ENCODE assay signal across 10 cellular contexts in the genomic region with DNA sequence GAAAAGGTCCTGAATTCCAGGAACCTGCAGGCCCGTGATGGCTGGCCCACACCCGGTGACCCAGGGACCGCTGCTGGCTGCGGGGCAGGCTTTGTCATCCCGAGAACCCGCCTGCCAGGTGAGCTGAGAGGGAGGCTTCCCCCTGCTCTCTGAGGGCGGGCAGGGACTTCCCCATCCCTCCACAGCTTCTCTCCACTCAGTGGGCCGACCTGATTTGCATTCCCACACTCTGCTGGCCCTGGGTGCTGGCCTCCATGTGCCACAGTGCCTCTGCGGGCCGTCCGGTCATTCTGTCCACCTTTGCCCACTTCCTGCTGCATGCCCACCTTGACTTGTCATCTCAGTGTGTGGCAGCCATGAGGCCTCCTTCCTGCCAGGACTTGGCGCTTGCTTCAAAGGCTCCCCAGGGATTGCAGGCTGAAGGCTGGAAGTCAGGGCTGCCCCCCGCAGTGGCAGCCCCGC. TPM values are rescaled to one million over a fixed set of nuclear protein-coding genes. Genes with fewer than 3 reads are reported as not detected.
A peak's percentile ranks its signal among the peaks of the same experiment; 100 is the strongest.
DNase-seq lines count a peak whose midpoint lies in the region; ATAC-seq and FAIRE-seq lines count a peak whose summit lies in the region.
"Had no signal": no experiment of that assay in that cellular context is flagged by ENCODE, and none has a peak within 500 bp of the region (broad histone marks: within the 10 kb centered on the region; RNA-seq: fewer than 3 reads in every experiment).

No MANE protein-coding gene starts in this region.

- no peak overlapping the region for H2BK5ac ChIP-seq in trophoblast cell (ENCODE audit: low read depth, low read length, poor library complexity)

- H3K36me3 Mint-ChIP-seq in T-helper 2 cell treated with Interferon-gamma antibody and Interleukin-4, amounts not matched to agents 5 μg/mL and 100 μg/mL, for 36 hours (ENCODE audit: low read depth), result no peaks in the 10 kb centered on the region
- H3K36me3 Mint-ChIP-seq: activated naive CD4-positive, alpha-beta T cell treated with anti-CD3 and anti-CD28 coated beads, Interleukin-2, amount 50 U/mL, for 24 hours had no signal

- no peak overlapping the region for H3K4ac ChIP-seq in trophoblast cell (ENCODE audit: low read depth, low read length)

- H3K9ac ChIP-seq in BLaER1, result no peak overlapping the region
- no peak overlapping the region for H3K9ac ChIP-seq in trophoblast cell (ENCODE audit: low read length)

- no CpG with 5 or more reads among the region's 14 CpGs for WGBS in trophoblast cell (ENCODE audit: extremely low coverage, insufficient coverage, insufficient read length)

- H4K8ac ChIP-seq in trophoblast cell (ENCODE audit: low read depth, low read length), result no peak overlapping the region

- H3K27ac ChIP-seq in BLaER1 (no peak overlapping the region; the same call in 1 of the 2 replicates), trophoblast cell (ENCODE audit: low read depth, low read length) (no peak overlapping the region)

- no peak overlapping the region for H4K91ac ChIP-seq in trophoblast cell (ENCODE audit: low read depth, low read length)

- no peaks in the 10 kb centered on the region for H3K79me2 ChIP-seq in trophoblast cell (ENCODE audit: control insufficient read depth, insufficient read depth, low read length, poor library complexity)

- H3K4me1 ChIP-seq in BLaER1 (peaks cover 74% of the 10 kb centered on the region), trophoblast cell (ENCODE audit: control insufficient read depth in 1 of 2, insufficient read depth in 2 of 2, low read length in 2 of 2) (peaks cover under 1 to 8% of the 10 kb centered on the region in 2 experiments)

- FAIRE-seq in RCC 7860 (lab: Jason Lieb, UNC), result no peak

- H3K23ac ChIP-seq in trophoblast cell (ENCODE audit: low read length), result no peak overlapping the region

- peaks cover 5% of the 10 kb centered on the region for H3K27me3 Mint-ChIP-seq in T-helper 2 cell treated with Interferon-gamma antibody and Interleukin-4, amounts not matched to agents 5 μg/mL and 100 μg/mL, for 36 hours (ENCODE audit: low read depth)
- H3K27me3 Mint-ChIP-seq: activated naive CD4-positive, alpha-beta T cell treated with anti-CD3 and anti-CD28 coated beads, Interleukin-2, amount 50 U/mL, for 24 hours had no signal

- H2AFZ ChIP-seq in trophoblast cell (ENCODE audit: insufficient read depth, low read length, poor library complexity), result no peak overlapping the region

- H2AK5ac ChIP-seq in trophoblast cell (ENCODE audit: low read length), result no peak overlapping the region

- H3K9me3 ChIP-seq in BLaER1 (no peaks in the 10 kb centered on the region), trophoblast cell (ENCODE audit: insufficient read depth, low read depth, low read length) (no peaks in the 10 kb centered on the region)

- no peak overlapping the region for H2BK12ac ChIP-seq in trophoblast cell (ENCODE audit: low read length)

- H3K18ac ChIP-seq in trophoblast cell (ENCODE audit: low read length), result no peak overlapping the region

- H3K27me3 ChIP-seq in BLaER1 (no peaks in the 10 kb centered on the region), trophoblast cell (ENCODE audit: insufficient read depth, low read length) (no peaks in the 10 kb centered on the region)

- no peaks in the 10 kb centered on the region for H3K9me3 Mint-ChIP-seq in T-helper 2 cell treated with Interferon-gamma antibody and Interleukin-4, amounts not matched to agents 5 μg/mL and 100 μg/mL, for 36 hours
- H3K9me3 Mint-ChIP-seq: activated naive CD4-positive, alpha-beta T cell treated with anti-CD3 and anti-CD28 coated beads, Interleukin-2, amount 50 U/mL, for 24 hours had no signal

- no peak overlapping the region for H3K14ac ChIP-seq in trophoblast cell (ENCODE audit: low read length)

- H3K4me1 Mint-ChIP-seq in T-helper 2 cell treated with Interferon-gamma antibody and Interleukin-4, amounts not matched to agents 5 μg/mL and 100 μg/mL, for 36 hours (ENCODE audit: low read depth), result no peaks in the 10 kb centered on the region
- H3K4me1 Mint-ChIP-seq: activated naive CD4-positive, alpha-beta T cell treated with anti-CD3 and anti-CD28 coated beads, Interleukin-2, amount 50 U/mL, for 24 hours had no signal

- ATAC-seq in GM19025 (IDR thresholded peaks at IDR 0.05; ENCODE audit: low read depth, unreplicated experiment) (peak; percentile 98), HG02970 (IDR thresholded peaks at IDR 0.05; ENCODE audit: low FRiP score, unreplicated experiment) (peak; percentile 76)

- DNase-seq in activated T-cell treated with anti-CD3 and anti-CD28 coated beads, Interleukin-2, amount 50 U/mL, for 48 hours, result peak; percentile 48 to 59
- DNase-seq in trophoblast cell (no peak), RCC 7860 (ENCODE audit: low spot score) (no peak), NCI-H128 (lab: John Stamatoyannopoulos, UW; ENCODE audit: unreplicated experiment) (no peak)
- no peak for DNase-seq in T-helper 2 cell treated with Interferon-gamma antibody and Interleukin-4, amounts not matched to agents 5 μg/mL and 100 μg/mL, for 36 hours (ENCODE audit: low spot score)
- DNase-seq: glutamatergic neuron had no signal

- no peak overlapping the region for H3K4me3 Mint-ChIP-seq in T-helper 2 cell treated with Interferon-gamma antibody and Interleukin-4, amounts not matched to agents 5 μg/mL and 100 μg/mL, for 36 hours
- H3K4me3 Mint-ChIP-seq: activated naive CD4-positive, alpha-beta T cell treated with anti-CD3 and anti-CD28 coated beads, Interleukin-2, amount 50 U/mL, for 24 hours had no signal

- peak overlapping the region; percentile 4; the same call in 1 of the 2 replicates for H3K4me3 ChIP-seq in BLaER1
- H3K4me3 ChIP-seq in trophoblast cell (ENCODE audit: low read depth, low read length), result no peak overlapping the region

- H4K20me1 ChIP-seq in BLaER1, result peaks cover 31% of the 10 kb centered on the region

- H4K12ac ChIP-seq in trophoblast cell (ENCODE audit: low read depth, low read length), result no peak overlapping the region

- H3K27ac Mint-ChIP-seq in T-helper 2 cell treated with Interferon-gamma antibody and Interleukin-4, amounts not matched to agents 5 μg/mL and 100 μg/mL, for 36 hours, result no peak overlapping the region
- H3K27ac Mint-ChIP-seq: activated naive CD4-positive, alpha-beta T cell treated with anti-CD3 and anti-CD28 coated beads, Interleukin-2, amount 50 U/mL, for 24 hours had no signal

- H3K36me3 ChIP-seq in BLaER1 (peaks cover 11% of the 10 kb centered on the region; the same call in 1 of the 2 replicates), trophoblast cell (ENCODE audit: control insufficient read depth in 1 of 2, insufficient read depth in 2 of 2, low read length in 2 of 2) (no peaks in the 10 kb centered on the region)

- no peak overlapping the region for H2BK120ac ChIP-seq in trophoblast cell (ENCODE audit: insufficient read depth, low read length, poor library complexity)

- no peaks in the 10 kb centered on the region for H3K79me1 ChIP-seq in trophoblast cell (ENCODE audit: low read length)

- H3K4me2 ChIP-seq in BLaER1 (peak overlapping the region; percentile 90), trophoblast cell (ENCODE audit: low read length) (no peak overlapping the region)

RNA-seq across cellular contexts. Expression of gene PALD1, which starts 35.3 kb away (rescaled TPM):
- polyA plus RNA-seq in trophoblast cell (2013), result 0.01 and 0.04 TPM in 2 replicates

Comparison
In these comparisons a context has a peak if more than half of its experiments do, and no peak if none do; other contexts are left out.
1. DNase-seq: peak in activated T-cell treated with anti-CD3 and anti-CD28 coated beads, Interleukin-2, amount 50 U/mL, for 48 hours (2 of 2); none in trophoblast cell (0 of 2), T-helper 2 cell treated with Interferon-gamma antibody and Interleukin-4, amounts not matched to agents 5 μg/mL and 100 μg/mL, for 36 hours (single experiment), RCC 7860 (single experiment) and NCI-H128 (single experiment).